Comparison of ENCODE assay signal across 19 cellular contexts in the genomic region with DNA sequence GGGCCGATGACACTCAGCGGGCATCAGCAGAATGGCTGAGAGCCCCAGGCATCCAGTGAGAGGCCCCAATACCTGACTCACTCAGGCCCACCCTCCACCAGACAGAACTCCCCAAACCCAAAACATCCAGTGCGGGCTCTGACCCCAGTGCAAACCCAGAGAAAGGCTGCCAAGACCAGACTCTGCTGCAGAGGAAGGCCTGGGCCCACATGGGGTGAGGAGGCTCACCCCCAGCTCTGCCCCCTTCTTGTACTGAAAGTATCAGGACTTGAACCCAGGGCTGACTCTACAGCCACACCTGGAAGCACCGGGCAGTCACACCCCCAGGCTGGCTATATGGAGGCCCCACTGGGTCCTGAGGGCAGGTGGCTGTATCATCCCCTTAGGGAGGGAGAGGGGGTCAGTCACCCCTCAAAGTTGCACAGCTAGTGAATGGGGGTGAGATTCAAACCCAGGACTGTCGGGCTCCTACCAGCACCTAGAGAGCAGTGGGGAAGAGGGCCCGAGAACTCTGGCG. TPM values are rescaled to one million over a fixed set of nuclear protein-coding genes. Genes with fewer than 3 reads are reported as not detected.
"Had no signal": no experiment of that assay in that cellular context is flagged by ENCODE, and none has a peak within 500 bp of the region (broad histone marks: within the 10 kb centered on the region; RNA-seq: fewer than 3 reads in every experiment).

No MANE protein-coding gene starts in this region.

- H3K4me3 ChIP-seq: dorsolateral prefrontal cortex, stomach had no signal

- H3K4me1 Mint-ChIP-seq: activated T-helper 17 cell treated with anti-CD3 and anti-CD28 coated beads, Interleukin-2, amount 50 U/mL, for 72 hours had no signal

- H3K27ac Mint-ChIP-seq: activated naive CD4-positive, alpha-beta T cell treated with anti-CD3 and anti-CD28 coated beads for 36 hours; activated T-helper 17 cell treated with anti-CD3 and anti-CD28 coated beads, Interleukin-2, amount 50 U/mL, for 72 hours; T-helper 2 cell treated with Interferon-gamma antibody and Interleukin-4, amounts not matched to agents 5 μg/mL and 100 μg/mL, for 36 hours had no signal

- H3K36me3 ChIP-seq: stomach had no signal

- ATAC-seq: activated T-helper 17 cell treated with anti-CD3 and anti-CD28 coated beads, Interleukin-2, amount 50 U/mL, for 72 hours; left ventricle myocardium superior had no signal

- H3K27me3 ChIP-seq: dorsolateral prefrontal cortex, stomach had no signal

- H3K9me3 ChIP-seq: stomach had no signal

- H3K9me3 Mint-ChIP-seq: activated naive CD4-positive, alpha-beta T cell treated with anti-CD3 and anti-CD28 coated beads for 36 hours; activated T-helper 17 cell treated with anti-CD3 and anti-CD28 coated beads, Interleukin-2, amount 50 U/mL, for 72 hours; T-helper 2 cell treated with Interferon-gamma antibody and Interleukin-4, amounts not matched to agents 5 μg/mL and 100 μg/mL, for 36 hours had no signal

- DNase-seq: activated CD4-positive, alpha-beta T cell treated with anti-CD3 and anti-CD28 coated beads, Interleukin-2, amount 50 U/mL, for 1 hour; activated CD8-positive, alpha-beta memory T cell treated with anti-CD3 and anti-CD28 coated beads for 24 hours; activated naive CD4-positive, alpha-beta T cell treated with anti-CD3 and anti-CD28 coated beads for 36 hours; activated T-cell treated with anti-CD3 and anti-CD28 coated beads for 4 hours; hippocampal formation; left ventricle myocardium superior; stimulated activated CD4-positive, alpha-beta T cell treated with anti-CD3 and anti-CD28 coated beads, Interleukin-12 subunit alpha, Interleukin-12 subunit beta, amount 100 ng/mL, for 4 hours; stimulated activated CD4-positive, alpha-beta T cell treated with anti-CD3 and anti-CD28 coated beads, Interleukin-2, amount 100 ng/mL, for 24 hours; stomach had no signal

- H3K27ac ChIP-seq: dorsolateral prefrontal cortex, stomach had no signal

- H3K4me3 Mint-ChIP-seq: activated naive CD4-positive, alpha-beta T cell treated with anti-CD3 and anti-CD28 coated beads for 36 hours; activated T-helper 17 cell treated with anti-CD3 and anti-CD28 coated beads, Interleukin-2, amount 50 U/mL, for 72 hours; T-helper 2 cell treated with Interferon-gamma antibody and Interleukin-4, amounts not matched to agents 5 μg/mL and 100 μg/mL, for 36 hours had no signal

RNA-seq across cellular contexts. Expression of gene IGLL1, which starts 49.3 kb away (rescaled TPM):
- total RNA-seq: activated naive CD4-positive, alpha-beta T cell treated with anti-CD3 and anti-CD28 coated beads for 36 hours; activated T-helper 17 cell treated with anti-CD3 and anti-CD28 coated beads, Interleukin-2, amount 50 U/mL, for 72 hours; astrocyte; bronchial epithelial cell; left ventricle myocardium superior; osteocyte had no signal
- polyA plus RNA-seq: adipose tissue, esophagus, keratinocyte, neural cell, stomach had no signal
